In the genomic region with DNA sequence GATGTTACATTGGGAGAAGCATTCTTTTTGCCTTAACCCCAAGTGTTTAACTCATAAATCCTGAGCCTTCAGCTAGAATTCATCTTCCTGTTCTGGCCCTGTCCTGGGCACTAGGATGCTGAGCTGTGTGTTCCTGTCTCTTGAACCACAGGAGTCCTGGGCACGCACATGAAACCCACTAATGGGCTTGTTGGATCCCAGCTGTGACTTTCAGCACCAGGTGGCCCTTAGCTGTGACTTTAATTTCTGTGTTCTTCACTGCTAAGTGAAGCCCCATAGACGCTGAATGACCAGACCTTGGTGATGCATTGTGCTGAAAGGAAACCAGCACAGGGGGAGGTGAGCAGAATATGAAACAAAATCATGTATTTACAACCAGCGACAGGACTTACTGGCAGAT, we compare ENCODE assay signal across 21 cellular contexts.
"Had no signal": no experiment of that assay in that cellular context is flagged by ENCODE, and none has a peak within 500 bp of the region (broad histone marks: within the 10 kb centered on the region; RNA-seq: fewer than 3 reads in every experiment).

No MANE protein-coding gene starts in this region.

- H3K27ac Mint-ChIP-seq: activated CD4-positive, alpha-beta T cell treated with anti-CD3 and anti-CD28 coated beads, Interleukin-2, amount 10 ng/mL, durations not matched to agents 24 days and 14 days; activated CD8-positive, alpha-beta T cell treated with anti-CD3 and anti-CD28 coated beads, Interleukin-2, amount 10 ng/mL, durations not matched to agents 7 days and 5 days; activated naive CD4-positive, alpha-beta T cell treated with anti-CD3 and anti-CD28 coated beads for 36 hours; activated T-cell treated with anti-CD3 and anti-CD28 coated beads, Interleukin-2, amount 50 U/mL, for 24 hours; activated T-helper 2 cell treated with anti-CD3 and anti-CD28 coated beads, Interferon-gamma antibody, Interleukin-2, Interleukin-4, amounts not matched to agents 10 μg/mL and 5 μg/mL and 100 μg/mL, durations not matched to agents 14 hours and 24 hours and 36 hours had no signal

- H3K9me3 ChIP-seq: colonic mucosa, mucosa of descending colon, psoas muscle, spleen, thyroid gland, uterus had no signal

- H3K36me3 ChIP-seq: brain microvascular endothelial cell, colonic mucosa, spleen, thyroid gland, uterus had no signal

- H3K4me3 ChIP-seq: colonic mucosa, mucosa of descending colon, psoas muscle, spleen, thyroid gland, uterus had no signal

- H3K27me3 Mint-ChIP-seq: activated T-cell treated with anti-CD3 and anti-CD28 coated beads, Interleukin-2, amount 50 U/mL, for 24 hours had no signal

- H3K4me1 ChIP-seq: colonic mucosa, uterus had no signal

- H3K4me3 Mint-ChIP-seq: activated CD4-positive, alpha-beta T cell treated with anti-CD3 and anti-CD28 coated beads, Interleukin-2, amount 10 ng/mL, durations not matched to agents 24 days and 14 days; activated CD8-positive, alpha-beta T cell treated with anti-CD3 and anti-CD28 coated beads, Interleukin-2, amount 10 ng/mL, durations not matched to agents 7 days and 5 days; activated naive CD4-positive, alpha-beta T cell treated with anti-CD3 and anti-CD28 coated beads for 36 hours; activated T-cell treated with anti-CD3 and anti-CD28 coated beads, Interleukin-2, amount 50 U/mL, for 24 hours; naive thymus-derived CD4-positive, alpha-beta T cell had no signal

- DNase-seq: activated CD4-positive, alpha-beta T cell treated with anti-CD3 and anti-CD28 coated beads, Interleukin-2, amount 10 ng/mL, durations not matched to agents 24 days and 14 days; activated CD8-positive, alpha-beta T cell treated with anti-CD3 and anti-CD28 coated beads, Interleukin-2, amount 10 ng/mL, durations not matched to agents 7 days and 5 days; activated naive CD4-positive, alpha-beta T cell treated with anti-CD3 and anti-CD28 coated beads for 36 hours; activated T-cell treated with anti-CD3 and anti-CD28 coated beads, Interleukin-2, amount 50 U/mL, for 24 hours; aorta; brain microvascular endothelial cell; central memory CD4-positive, alpha-beta T cell; colonic mucosa; foreskin keratinocyte; hippocampal formation; left cardiac atrium; mesenchymal stem cell; mucosa of descending colon; naive thymus-derived CD4-positive, alpha-beta T cell; psoas muscle; spleen; stimulated activated naive CD4-positive, alpha-beta T cell treated with Interleukin-2 at 50 U/mL for 16 hours; T1000; thyroid gland; uterus had no signal

- H3K27me3 ChIP-seq: brain microvascular endothelial cell, colonic mucosa, foreskin keratinocyte, spleen, thyroid gland, uterus had no signal

- H3K27ac ChIP-seq: brain microvascular endothelial cell, colonic mucosa, foreskin keratinocyte, psoas muscle, spleen, thyroid gland, uterus had no signal

- H3K9me3 Mint-ChIP-seq: activated CD4-positive, alpha-beta T cell treated with anti-CD3 and anti-CD28 coated beads, Interleukin-2, amount 10 ng/mL, durations not matched to agents 24 days and 14 days; activated naive CD4-positive, alpha-beta T cell treated with anti-CD3 and anti-CD28 coated beads for 36 hours; activated T-cell treated with anti-CD3 and anti-CD28 coated beads, Interleukin-2, amount 50 U/mL, for 24 hours; activated T-helper 2 cell treated with anti-CD3 and anti-CD28 coated beads, Interferon-gamma antibody, Interleukin-2, Interleukin-4, amounts not matched to agents 10 μg/mL and 5 μg/mL and 100 μg/mL, durations not matched to agents 14 hours and 24 hours and 36 hours; naive thymus-derived CD4-positive, alpha-beta T cell had no signal

- H3K36me3 Mint-ChIP-seq: naive thymus-derived CD4-positive, alpha-beta T cell had no signal
